In genomic region chr15:65631503-65631902, GRCh38 we compare ENCODE assay signal across 20 cellular contexts. TPM values are rescaled to one million over a fixed set of nuclear protein-coding genes. Genes with fewer than 3 reads are reported as not detected.
DNase-seq lines count a peak whose midpoint lies in the region; ATAC-seq and TF ChIP-seq lines count a peak whose summit lies in the region.
"Had no signal": no experiment of that assay in that cellular context is flagged by ENCODE, and none has a peak within 500 bp of the region (broad histone marks: within the 10 kb centered on the region; RNA-seq: fewer than 3 reads in every experiment).

No MANE protein-coding gene starts in this region.

- peaks cover 39% of the 10 kb centered on the region for H3K4me1 Mint-ChIP-seq in activated CD8-positive, alpha-beta memory T cell treated with anti-CD3 and anti-CD28 coated beads, Interleukin-2, amount 10 ng/mL, durations not matched to agents 7 days and 5 days
- peaks cover 21% of the 10 kb centered on the region for H3K4me1 Mint-ChIP-seq in stimulated activated memory B cell treated with anti-CD40 and anti-IgM and Interleukin-4, amounts not matched to agents 10 μg/mL and 1 μg/mL and 100 μg/mL, for 72 hours

- H3K4me3 Mint-ChIP-seq in activated CD8-positive, alpha-beta memory T cell treated with anti-CD3 and anti-CD28 coated beads, Interleukin-2, amount 10 ng/mL, durations not matched to agents 7 days and 5 days = peak overlapping the region; percentile 29
- peak overlapping the region; percentile 11 for H3K4me3 Mint-ChIP-seq in stimulated activated memory B cell treated with anti-CD40 and anti-IgM and Interleukin-4, amounts not matched to agents 10 μg/mL and 1 μg/mL and 100 μg/mL, for 72 hours
- H3K4me3 Mint-ChIP-seq: activated naive CD8-positive, alpha-beta T cell had no signal

- peaks cover 4% of the 10 kb centered on the region for H3K36me3 Mint-ChIP-seq in activated CD8-positive, alpha-beta memory T cell treated with anti-CD3 and anti-CD28 coated beads, Interleukin-2, amount 10 ng/mL, durations not matched to agents 7 days and 5 days
- H3K36me3 Mint-ChIP-seq in stimulated activated memory B cell treated with anti-CD40 and anti-IgM and Interleukin-4, amounts not matched to agents 10 μg/mL and 1 μg/mL and 100 μg/mL, for 72 hours = peaks cover 6% of the 10 kb centered on the region

- peak overlapping the region; percentile 63 for H3K27ac Mint-ChIP-seq in activated CD8-positive, alpha-beta memory T cell treated with anti-CD3 and anti-CD28 coated beads, Interleukin-2, amount 10 ng/mL, durations not matched to agents 7 days and 5 days
- H3K27ac Mint-ChIP-seq in stimulated activated memory B cell treated with anti-CD40 and anti-IgM and Interleukin-4, amounts not matched to agents 10 μg/mL and 1 μg/mL and 100 μg/mL, for 72 hours = peak overlapping the region; percentile 6
- H3K27ac Mint-ChIP-seq: activated naive CD8-positive, alpha-beta T cell had no signal

- no peaks in the 10 kb centered on the region for H3K27me3 Mint-ChIP-seq in activated CD8-positive, alpha-beta memory T cell treated with anti-CD3 and anti-CD28 coated beads, Interleukin-2, amount 10 ng/mL, durations not matched to agents 7 days and 5 days
- H3K27me3 Mint-ChIP-seq in stimulated activated memory B cell treated with anti-CD40 and anti-IgM and Interleukin-4, amounts not matched to agents 10 μg/mL and 1 μg/mL and 100 μg/mL, for 72 hours = no peaks in the 10 kb centered on the region
- H3K27me3 Mint-ChIP-seq: activated naive CD8-positive, alpha-beta T cell had no signal

- H3K9me3 Mint-ChIP-seq in activated CD8-positive, alpha-beta memory T cell treated with anti-CD3 and anti-CD28 coated beads, Interleukin-2, amount 10 ng/mL, durations not matched to agents 7 days and 5 days (ENCODE audit: low read depth) = no peaks in the 10 kb centered on the region
- H3K9me3 Mint-ChIP-seq in stimulated activated memory B cell treated with anti-CD40 and anti-IgM and Interleukin-4, amounts not matched to agents 10 μg/mL and 1 μg/mL and 100 μg/mL, for 72 hours = no peaks in the 10 kb centered on the region
- H3K9me3 Mint-ChIP-seq: immature natural killer cell had no signal

- no peak for DNase-seq in activated CD8-positive, alpha-beta memory T cell treated with anti-CD3 and anti-CD28 coated beads, Interleukin-2, amount 10 ng/mL, durations not matched to agents 7 days and 5 days
- DNase-seq in activated CD8-positive, alpha-beta memory T cell treated with anti-CD3 and anti-CD28 coated beads, Interleukin-2, amount 50 U/mL, for 48 hours = no peak
- DNase-seq: activated CD4-positive, alpha-beta T cell treated with anti-CD3 and anti-CD28 coated beads, Interleukin-2, amount 50 U/mL, for 48 hours; heart right ventricle; immature natural killer cell; Karpas-422; NCI-H1092 treated with DMSO at 0.1 percent for 48 hours; NCI-H2029 treated with DMSO at 0.1 percent for 48 hours; NCI-H446 treated with DMSO at 0.1 percent for 48 hours; RPMI8226; stimulated activated CD4-positive, alpha-beta T cell treated with anti-CD3 and anti-CD28 coated beads, Interleukin-4, amount 100 ng/mL, for 24 hours; upper lobe of right lung had no signal

- CTCF ChIA-PET in activated CD8-positive, alpha-beta memory T cell treated with anti-CD3 and anti-CD28 coated beads, Interleukin-2, amount 10 ng/mL, durations not matched to agents 7 days and 5 days (lab: Charles Lee) = interaction anchor here (0.9 to 2.7 kb wide), 9 partner anchors 9 to 454 kb away, joined by 3 to 9 read pairs (median 4); partner anchors contain the start of genes INTS14 and RAB11A

- peak; percentile 35 for ATAC-seq in activated CD8-positive, alpha-beta memory T cell treated with anti-CD3 and anti-CD28 coated beads, Interleukin-2, amount 10 ng/mL, durations not matched to agents 7 days and 5 days
- ATAC-seq in GM19452 (IDR thresholded peaks at IDR 0.05; ENCODE audit: unreplicated experiment) = peak; percentile 60
- ATAC-seq in HG03432 (IDR thresholded peaks at IDR 0.05; ENCODE audit: unreplicated experiment) = peak; percentile 57
- peak; percentile 69 for ATAC-seq in stimulated activated memory B cell treated with anti-CD40 and anti-IgM and Interleukin-4, amounts not matched to agents 10 μg/mL and 1 μg/mL and 100 μg/mL, for 72 hours
- ATAC-seq in HG03196 (IDR thresholded peaks at IDR 0.05; ENCODE audit: unreplicated experiment) = no peak
- ATAC-seq in SK-N-SH treated with all-trans-retinoic acid at 6 μM for 48 hours = no peak
- no peak for ATAC-seq in HG03159 (IDR thresholded peaks at IDR 0.05; ENCODE audit: unreplicated experiment)
- ATAC-seq: A549, heart right ventricle, upper lobe of right lung had no signal

TF ChIP-seq in SK-N-SH treated with all-trans-retinoic acid at 6 μM for 48 hours, 23 proteins besides CTCF, POLR2A, EP300 and RAD21:
- TF ChIP-seq ZFP30 (CRISPR knock-in tag; IDR thresholded peaks at IDR 0.05) (no peak), ZC3H10 (CRISPR knock-in tag; IDR thresholded peaks at IDR 0.05) (no peak), ZNF70 (CRISPR knock-in tag; IDR thresholded peaks at IDR 0.05) (no peak), POU6F1 (CRISPR knock-in tag; IDR thresholded peaks at IDR 0.05; ENCODE audit: borderline replicate concordance, low read depth) (no peak), TCF4 (CRISPR knock-in tag; IDR thresholded peaks at IDR 0.05; ENCODE audit: borderline replicate concordance) (no peak), CREB5 (CRISPR knock-in tag; IDR thresholded peaks at IDR 0.05; ENCODE audit: low read depth) (no peak), PPARA (CRISPR knock-in tag; IDR thresholded peaks at IDR 0.05; ENCODE audit: borderline replicate concordance) (no peak), RARB (CRISPR knock-in tag; IDR thresholded peaks at IDR 0.05) (no peak)

RNA-seq across cellular contexts. Expression of gene SLC24A1, which starts 9.8 kb away (rescaled TPM):
- 1 to 10 TPM; 4.2 to 4.3 TPM for total RNA-seq in activated CD8-positive, alpha-beta memory T cell treated with anti-CD3 and anti-CD28 coated beads, Interleukin-2, amount 10 ng/mL, durations not matched to agents 7 days and 5 days

RNA-seq across cellular contexts. Expression of gene INTS14, which starts 20.6 kb away (rescaled TPM):
- 10 to 100 TPM; 44.2 to 51.7 TPM for total RNA-seq in activated CD8-positive, alpha-beta memory T cell treated with anti-CD3 and anti-CD28 coated beads, Interleukin-2, amount 10 ng/mL, durations not matched to agents 7 days and 5 days

Comparison
In these comparisons a context has a peak if more than half of its experiments do, and no peak if none do; other contexts are left out.
1. ATAC-seq: peak in activated CD8-positive, alpha-beta memory T cell treated with anti-CD3 and anti-CD28 coated beads, Interleukin-2, amount 10 ng/mL, durations not matched to agents 7 days and 5 days (single experiment), GM19452 (single experiment), HG03432 (single experiment) and stimulated activated memory B cell treated with anti-CD40 and anti-IgM and Interleukin-4, amounts not matched to agents 10 μg/mL and 1 μg/mL and 100 μg/mL, for 72 hours (single experiment); none in HG03196 (single experiment), SK-N-SH treated with all-trans-retinoic acid at 6 μM for 48 hours (single experiment) and HG03159 (single experiment).